ENCODE assay signal across 20 cellular contexts in genomic region chr3:197369545-197369944, GRCh38.
"Had no signal": no experiment of that assay in that cellular context is flagged by ENCODE, and none has a peak within 500 bp of the region (broad histone marks: within the 10 kb centered on the region; RNA-seq: fewer than 3 reads in every experiment).

No MANE protein-coding gene starts in this region.

- H3K27ac ChIP-seq: adrenal gland, breast epithelium, SJCRH30, WERI-Rb-1 had no signal

- DNase-seq: activated CD4-positive, alpha-beta T cell treated with anti-CD3 and anti-CD28 coated beads for 36 hours; activated CD8-positive, alpha-beta memory T cell treated with anti-CD3 and anti-CD28 coated beads, Interleukin-2, amount 50 U/mL, for 4 hours; activated CD8-positive, alpha-beta T cell treated with anti-CD3 and anti-CD28 coated beads for 36 hours; activated naive CD4-positive, alpha-beta T cell treated with anti-CD3 and anti-CD28 coated beads, Interleukin-2, amount 50 U/mL, for 16 hours; activated naive CD8-positive, alpha-beta T cell treated with anti-CD3 and anti-CD28 coated beads, Interleukin-2, amount 10 ng/mL, durations not matched to agents 7 days and 5 days; activated T-cell treated with anti-CD3 and anti-CD28 coated beads, Interleukin-2, amount 50 U/mL, for 72 hours; aorta; central memory CD4-positive, alpha-beta T cell; NCI-H1930; NCI-H510A; NCI-H526 treated with DMSO at 0.1 percent for 48 hours; Right ventricle myocardium superior; RPMI8226; T-helper 1 cell; WERI-Rb-1 had no signal

- ATAC-seq: activated CD4-positive, alpha-beta T cell treated with anti-CD3 and anti-CD28 coated beads for 36 hours; activated CD8-positive, alpha-beta T cell treated with anti-CD3 and anti-CD28 coated beads for 36 hours; activated T-cell treated with anti-CD3 and anti-CD28 coated beads, Interleukin-2, amount 50 U/mL, for 72 hours; Panc1 had no signal

- H3K9me3 ChIP-seq: adrenal gland, breast epithelium, SJCRH30, SK-N-SH had no signal

- H3K4me1 Mint-ChIP-seq: activated CD4-positive, alpha-beta T cell treated with anti-CD3 and anti-CD28 coated beads for 36 hours; activated naive CD8-positive, alpha-beta T cell treated with anti-CD3 and anti-CD28 coated beads, Interleukin-2, amount 10 ng/mL, durations not matched to agents 7 days and 5 days had no signal

- H3K36me3 ChIP-seq: adrenal gland, breast epithelium, SJCRH30, WERI-Rb-1 had no signal

- H3K4me3 Mint-ChIP-seq: activated CD4-positive, alpha-beta T cell treated with anti-CD3 and anti-CD28 coated beads for 36 hours; activated CD8-positive, alpha-beta T cell treated with anti-CD3 and anti-CD28 coated beads for 36 hours; activated naive CD8-positive, alpha-beta T cell treated with anti-CD3 and anti-CD28 coated beads, Interleukin-2, amount 10 ng/mL, durations not matched to agents 7 days and 5 days; activated T-cell treated with anti-CD3 and anti-CD28 coated beads, Interleukin-2, amount 50 U/mL, for 72 hours had no signal

- H3K27ac Mint-ChIP-seq: activated CD4-positive, alpha-beta T cell treated with anti-CD3 and anti-CD28 coated beads for 36 hours; activated CD8-positive, alpha-beta T cell treated with anti-CD3 and anti-CD28 coated beads for 36 hours; activated naive CD8-positive, alpha-beta T cell treated with anti-CD3 and anti-CD28 coated beads, Interleukin-2, amount 10 ng/mL, durations not matched to agents 7 days and 5 days; activated T-cell treated with anti-CD3 and anti-CD28 coated beads, Interleukin-2, amount 50 U/mL, for 72 hours had no signal

- H3K36me3 Mint-ChIP-seq: activated naive CD8-positive, alpha-beta T cell treated with anti-CD3 and anti-CD28 coated beads, Interleukin-2, amount 10 ng/mL, durations not matched to agents 7 days and 5 days had no signal

- H3K9me3 Mint-ChIP-seq: activated CD8-positive, alpha-beta T cell treated with anti-CD3 and anti-CD28 coated beads for 36 hours; activated naive CD8-positive, alpha-beta T cell treated with anti-CD3 and anti-CD28 coated beads, Interleukin-2, amount 10 ng/mL, durations not matched to agents 7 days and 5 days; activated T-cell treated with anti-CD3 and anti-CD28 coated beads, Interleukin-2, amount 50 U/mL, for 72 hours had no signal

- H3K4me3 ChIP-seq: adrenal gland, breast epithelium, SJCRH30 had no signal

- H3K27me3 ChIP-seq: adrenal gland, breast epithelium, SJCRH30 had no signal
